8 cellular contexts compared by ENCODE assay signal in genomic region chr19:5338661-5339469, GRCh38. TPM values are rescaled to one million over a fixed set of nuclear protein-coding genes. Genes with fewer than 3 reads are reported as not detected.
DNase-seq lines count a peak whose midpoint lies in the region; ATAC-seq, FAIRE-seq and TF ChIP-seq lines count a peak whose summit lies in the region.

No MANE protein-coding gene starts in this region.

- H3K4me1 ChIP-seq in endodermal cell (ENCODE audit: control insufficient read depth, insufficient read depth, low read length): peaks cover 5% of the 10 kb centered on the region

- H3K36me3 Mint-ChIP-seq in endodermal cell (ENCODE audit: low read depth) (peaks cover 9% of the 10 kb centered on the region), progenitor cell of endocrine pancreas (ENCODE audit: insufficient read depth) (peaks cover 4% of the 10 kb centered on the region)

- peak; percentile 73 for DNase-seq in GM20000 (ENCODE audit: low spot score)
- peak; percentile 35 for DNase-seq in NCI-H524 treated with DMSO at 0.1 percent for 48 hours (lab: John Stamatoyannopoulos, UW)
- DNase-seq in endodermal cell: peak; percentile 82
- DNase-seq in progenitor cell of endocrine pancreas (ENCODE audit: low spot score, unreplicated experiment): no peak
- no peak for DNase-seq in GOT3 (lab: John Stamatoyannopoulos, UW)
- no peak for DNase-seq in GM12891 (ENCODE audit: insufficient read length, low spot score)

- peaks cover 11% of the 10 kb centered on the region for H3K27me3 ChIP-seq in endodermal cell (ENCODE audit: control insufficient read depth, insufficient read depth, low read length, poor library complexity, severe bottlenecking)

- peak overlapping the region; percentile 86 for H3K4me3 ChIP-seq in endodermal cell (ENCODE audit: low read length)

- WGBS in endodermal cell (ENCODE audit: insufficient coverage in 1 of 2, insufficient read length in 1 of 2), 2 experiments: 3 to 7% methylated on average over 13 to 34 of the region's 34 CpGs

- peak overlapping the region; percentile 90 for H3K27ac Mint-ChIP-seq in endodermal cell
- peak overlapping the region; percentile 96 for H3K27ac Mint-ChIP-seq in progenitor cell of endocrine pancreas

- no peak for TF ChIP-seq POLR2A in GM12891 (IDR thresholded peaks at IDR 0.05; ENCODE audit: low read depth, low read length)

- H3K27ac ChIP-seq in endodermal cell (ENCODE audit: low read depth, low read length): peak overlapping the region; percentile 93

- no peak for ATAC-seq in GM19351 (IDR thresholded peaks at IDR 0.05; ENCODE audit: unreplicated experiment)
- no peak for ATAC-seq in HG03108 (IDR thresholded peaks at IDR 0.05; ENCODE audit: unreplicated experiment)

- H3K36me3 ChIP-seq in endodermal cell (ENCODE audit: control insufficient read depth, insufficient read depth, low read length): peaks cover 19% of the 10 kb centered on the region

- no peak for TF ChIP-seq CTCF in GM20000 (IDR thresholded peaks at IDR 0.05; ENCODE audit: extremely low read depth, missing control alignments)
- no peak for TF ChIP-seq CTCF in endodermal cell (conservative IDR thresholded peaks at IDR 0.05)
- TF ChIP-seq CTCF in progenitor cell of endocrine pancreas (IDR thresholded peaks at IDR 0.05; ENCODE audit: unreplicated experiment): no peak

- H3K9me3 ChIP-seq in endodermal cell (ENCODE audit: control insufficient read depth, low read length): no peaks in the 10 kb centered on the region

- no peak for FAIRE-seq in GM12891 (lab: Jason Lieb, UNC)

- H3K9me3 Mint-ChIP-seq in endodermal cell: peaks cover 5% of the 10 kb centered on the region
- no peaks in the 10 kb centered on the region for H3K9me3 Mint-ChIP-seq in progenitor cell of endocrine pancreas (ENCODE audit: low read depth)

- peak overlapping the region; percentile 84 for H3K9ac ChIP-seq in endodermal cell (ENCODE audit: extremely low read depth, low read length, poor library complexity, severe bottlenecking)

- H3K27me3 Mint-ChIP-seq in endodermal cell (ENCODE audit: insufficient read depth) (peaks cover 27% of the 10 kb centered on the region), progenitor cell of endocrine pancreas (peaks cover 22% of the 10 kb centered on the region)

- H3K4me3 Mint-ChIP-seq in endodermal cell (peak overlapping the region; percentile 86), progenitor cell of endocrine pancreas (ENCODE audit: low read depth) (peak overlapping the region; percentile 87)

- H3K4me1 Mint-ChIP-seq in endodermal cell: peaks cover 21% of the 10 kb centered on the region
- peaks cover 13% of the 10 kb centered on the region for H3K4me1 Mint-ChIP-seq in progenitor cell of endocrine pancreas (ENCODE audit: low read depth)

TF ChIP-seq in GM12891, 5 proteins besides CTCF, POLR2A, EP300 and RAD21:
- no peak for TF ChIP-seq POU2F2 (IDR thresholded peaks at IDR 0.05; ENCODE audit: low read depth, low read length)
- TF ChIP-seq PAX5 (IDR thresholded peaks at IDR 0.05; ENCODE audit: insufficient read depth, low read length, severe bottlenecking): no peak
- no peak for TF ChIP-seq POLR2AphosphoS5 (IDR thresholded peaks at IDR 0.05; ENCODE audit: low read depth, low read length)
- TF ChIP-seq SPI1 (IDR thresholded peaks at IDR 0.05; ENCODE audit: low read depth, low read length): no peak
- TF ChIP-seq TAF1 (IDR thresholded peaks at IDR 0.05; ENCODE audit: low read depth, low read length): no peak
TF ChIP-seq in GM12891: peak in this region for 0.

RNA-seq across cellular contexts. Expression of gene PTPRS, which starts 1.7 kb away (rescaled TPM):
- total RNA-seq in endodermal cell: 100 to 1,000 TPM; 226 to 248 TPM
- polyA plus RNA-seq in endodermal cell (2013, experiment 1 of 2): 178 TPM
- polyA plus RNA-seq in endodermal cell (2013, experiment 2 of 2): 175 TPM
- 219 and 234 TPM in 2 replicates for total RNA-seq in progenitor cell of endocrine pancreas
- 7.4 TPM for polyA plus RNA-seq in GM12891 (2012; ENCODE audit: low read depth, missing spikeins)

Comparison
In these comparisons a context has a peak if more than half of its experiments do, and no peak if none do; other contexts are left out.
1. DNase-seq: peak in GM20000 (single experiment), NCI-H524 treated with DMSO at 0.1 percent for 48 hours (single experiment) and endodermal cell (single experiment); none in progenitor cell of endocrine pancreas (single experiment), GOT3 (single experiment) and GM12891 (single experiment).